In the genomic region with DNA sequence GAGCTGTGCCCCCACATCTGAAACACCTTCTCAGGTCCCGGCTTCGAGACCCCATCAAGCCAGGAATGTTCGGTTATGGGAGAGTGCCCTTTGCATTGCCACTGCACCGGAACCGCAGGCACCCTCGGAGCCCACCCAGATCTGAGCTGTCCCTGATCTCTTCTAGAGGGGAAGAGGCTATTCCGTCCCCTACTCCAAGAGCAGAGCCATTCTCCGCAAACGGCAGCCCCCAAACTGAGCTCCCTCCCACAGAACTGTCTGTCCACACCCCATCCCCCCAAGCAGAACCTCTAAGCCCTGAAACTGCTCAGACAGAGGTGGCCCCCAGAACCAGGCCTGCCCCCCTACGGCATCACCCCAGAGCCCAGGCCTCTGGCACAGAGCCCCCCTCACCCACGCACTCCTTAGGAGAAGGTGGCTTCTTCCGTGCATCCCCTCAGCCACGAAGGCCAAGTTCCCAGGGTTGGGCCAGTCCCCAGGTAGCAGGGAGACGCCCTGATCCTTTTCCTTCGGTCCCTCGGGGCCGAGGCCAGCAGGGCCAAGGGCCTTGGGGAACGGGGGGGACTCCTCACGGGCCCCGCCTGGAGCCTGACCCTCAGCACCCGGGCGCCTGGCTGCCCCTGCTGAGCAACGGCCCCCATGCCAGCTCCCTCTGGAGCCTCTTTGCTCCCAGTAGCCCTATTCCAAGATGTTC, we compare ENCODE assay signal across 15 cellular contexts. TPM values are rescaled to one million over a fixed set of nuclear protein-coding genes. Genes with fewer than 3 reads are reported as not detected.
DNase-seq lines count a peak whose midpoint lies in the region; ATAC-seq and TF ChIP-seq lines count a peak whose summit lies in the region.
"Had no signal": no experiment of that assay in that cellular context is flagged by ENCODE, and none has a peak within 500 bp of the region (broad histone marks: within the 10 kb centered on the region; RNA-seq: fewer than 3 reads in every experiment).

No MANE protein-coding gene starts in this region.

- 73% methylated on average over 2 of the region's 23 CpGs for WGBS in suprapubic skin

- no peak overlapping the region for H3K4me3 ChIP-seq in ascending aorta
- peak overlapping the region; percentile 22 for H3K4me3 ChIP-seq in lower lobe of right lung
- no peak overlapping the region for H3K4me3 ChIP-seq in suprapubic skin

- DNase-seq in D341Med (ENCODE audit: low spot score) (peak; percentile 28), ascending aorta (ENCODE audit: low spot score in 2 of 2) (no peak), lower lobe of right lung (peak; percentile 48), suprapubic skin (ENCODE audit: low spot score in 2 of 2) (no peak), NOMO-1 (lab: John Stamatoyannopoulos, UW; ENCODE audit: unreplicated experiment in 2 of 2) (no peak), NCI-H1417 treated with DMSO at 0.1 percent for 48 hours (lab: John Stamatoyannopoulos, UW) (no peak)
- DNase-seq: activated T-cell treated with anti-CD3 and anti-CD28 coated beads, Interleukin-2, amount 50 U/mL, for 1 hour; DND-41; MM.1S; NCI-H2107; nucleus accumbens; stimulated activated naive CD4-positive, alpha-beta T cell treated with Interleukin-2 at 50 U/mL for 16 hours; T-helper 17 cell had no signal

- no peak for TF ChIP-seq CTCF in ascending aorta (IDR thresholded peaks at IDR 0.05)
- no peak for TF ChIP-seq CTCF in lower lobe of right lung (IDR thresholded peaks at IDR 0.05)
- no peak for TF ChIP-seq CTCF in suprapubic skin (IDR thresholded peaks at IDR 0.05)

- no peak for ATAC-seq in lower lobe of right lung
- no peak for ATAC-seq in HG03469 (IDR thresholded peaks at IDR 0.05; ENCODE audit: unreplicated experiment)
- ATAC-seq: T-helper 17 cell had no signal

- no peak for TF ChIP-seq POLR2A in suprapubic skin (IDR thresholded peaks at IDR 0.05)

- intact Hi-C loops in ascending aorta (cut with DNase I): loop anchor here (10.0 kb wide), 3 partner anchors 141 to 421 kb away; partner anchors contain the start of genes ARNT, CERS2 and GOLPH3L
- intact Hi-C loops in lower lobe of right lung (cut with DNase I): no loop called here

- H3K27me3 ChIP-seq in ascending aorta (no peaks in the 10 kb centered on the region), lower lobe of right lung (ENCODE audit: low read depth) (no peaks in the 10 kb centered on the region), suprapubic skin (no peaks in the 10 kb centered on the region)

- H3K36me3 ChIP-seq in ascending aorta (peaks cover 7 to 36% of the 10 kb centered on the region in 2 donors), lower lobe of right lung (peaks cover 33% of the 10 kb centered on the region), suprapubic skin (peaks cover 32% of the 10 kb centered on the region)

- H3K9me3 ChIP-seq in ascending aorta (no peaks in the 10 kb centered on the region), lower lobe of right lung (no peaks in the 10 kb centered on the region), suprapubic skin (no peaks in the 10 kb centered on the region)

- peak overlapping the region; percentile 97 to 100 for H3K27ac ChIP-seq in ascending aorta
- H3K27ac ChIP-seq in lower lobe of right lung: peak overlapping the region; percentile 77
- peak overlapping the region; percentile 67 for H3K27ac ChIP-seq in suprapubic skin

- no peak for TF ChIP-seq EP300 in suprapubic skin (IDR thresholded peaks at IDR 0.05)

- peaks cover 31 to 54% of the 10 kb centered on the region in 2 donors for H3K4me1 ChIP-seq in ascending aorta
- peaks cover 59% of the 10 kb centered on the region for H3K4me1 ChIP-seq in lower lobe of right lung
- H3K4me1 ChIP-seq in suprapubic skin: peaks cover 63% of the 10 kb centered on the region

RNA-seq across cellular contexts. Expression of gene ADAMTSL4, which starts 4.3 kb away (rescaled TPM):
- total RNA-seq in ascending aorta (85.3 TPM), lower lobe of right lung (164 TPM), suprapubic skin (10 to 100 TPM in 3 of 4 donors, 1 to 10 TPM in 1; 7.2 to 22.7 (median 18.0) TPM)

RNA-seq across cellular contexts. Expression of gene MCL1, which starts 25.9 kb away (rescaled TPM):
- total RNA-seq in ascending aorta (394 TPM), lower lobe of right lung (387 TPM), suprapubic skin (100 to 1,000 TPM; 211 to 307 (median 270) TPM)

RNA-seq across cellular contexts. Expression of gene FALEC, which starts 38.0 kb away (rescaled TPM):
- total RNA-seq in ascending aorta: not detected
- total RNA-seq in lower lobe of right lung: not detected
- total RNA-seq in suprapubic skin: not detected
- total RNA-seq: lung microvascular endothelial cell had no signal

RNA-seq across cellular contexts. Expression of gene ECM1, which starts 45.6 kb away (rescaled TPM):
- total RNA-seq in ascending aorta (55.8 TPM), lower lobe of right lung (16.9 TPM), suprapubic skin (10 to 100 TPM; 20.8 to 60.7 (median 44.1) TPM)

Comparison
In these comparisons a context has a peak if more than half of its experiments do, and no peak if none do; other contexts are left out.
1. DNase-seq: peak in D341Med (single experiment) and lower lobe of right lung (single experiment); none in ascending aorta (0 of 2), suprapubic skin (0 of 2), NOMO-1 (0 of 2) and NCI-H1417 treated with DMSO at 0.1 percent for 48 hours (single experiment).
2. Peak in every context shown above with its lines, with median percentiles within 50 percentile points of each other: H3K27ac ChIP-seq.